In genomic region chr3:126703512-126704493, GRCh38 we compare ENCODE assay signal across 1 cellular context.
TF ChIP-seq lines count a peak whose summit lies in the region.

Gene CHCHD6, plus strand, starts transcription at chr3:126704240. Its CDS starts 73 bp downstream, at chr3:126704313.

TF ChIP-seq in HepG2, 621 proteins besides CTCF, POLR2A, EP300 and RAD21 (continued from another document and continues in another):
- TF ChIP-seq AGO1 (IDR thresholded peaks at IDR 0.05; ENCODE audit: low read depth, low read length, poor library complexity, severe bottlenecking) (no peak), GTF3A (CRISPR knock-in tag; conservative IDR thresholded peaks at IDR 0.05) (no peak), MEIS2 (CRISPR knock-in tag; IDR thresholded peaks at IDR 0.05) (no peak), SMAD1 (CRISPR knock-in tag; IDR thresholded peaks at IDR 0.05; ENCODE audit: borderline replicate concordance, low read depth) (peak; percentile 91), TEAD3 (CRISPR knock-in tag; optimal IDR thresholded peaks at IDR 0.05; ENCODE audit: borderline replicate concordance) (peak; percentile 63), ZBTB49 (CRISPR knock-in tag; IDR thresholded peaks at IDR 0.05; ENCODE audit: borderline replicate concordance) (no peak), PRMT3 (CRISPR knock-in tag; IDR thresholded peaks at IDR 0.05; ENCODE audit: borderline replicate concordance, low read depth) (no peak), TAF15 (IDR thresholded peaks at IDR 0.05; ENCODE audit: low read depth, low read length, poor library complexity, severe bottlenecking) (no peak), ARHGAP35 (CRISPR knock-in tag; IDR thresholded peaks at IDR 0.05; ENCODE audit: borderline replicate concordance) (peak; percentile 47; the same call in 1 of the 2 replicates), DR1 (CRISPR knock-in tag; IDR thresholded peaks at IDR 0.05) (no peak), ZNF468 (CRISPR knock-in tag; IDR thresholded peaks at IDR 0.05) (no peak), MBNL3 (CRISPR knock-in tag; conservative IDR thresholded peaks at IDR 0.05) (no peak), ZNF253 (CRISPR knock-in tag; IDR thresholded peaks at IDR 0.05; ENCODE audit: borderline replicate concordance) (no peak; the same call in 1 of the 2 replicates), MYNN (CRISPR knock-in tag; IDR thresholded peaks at IDR 0.05; ENCODE audit: low read depth) (no peak), TFE3 (CRISPR knock-in tag; IDR thresholded peaks at IDR 0.05) (no peak; the same call in 1 of the 2 replicates), RORA (CRISPR knock-in tag; IDR thresholded peaks at IDR 0.05) (no peak), SMC3 (IDR thresholded peaks at IDR 0.05; ENCODE audit: low read length) (no peak), SAP130 (CRISPR knock-in tag; IDR thresholded peaks at IDR 0.05; ENCODE audit: low read depth) (peak; percentile 95), ZNF230 (CRISPR knock-in tag; IDR thresholded peaks at IDR 0.05) (peak; percentile 60; the same call in 1 of the 2 replicates), FOXA3 (CRISPR knock-in tag; IDR thresholded peaks at IDR 0.05) (peak; percentile 41), ZBTB10 (CRISPR knock-in tag; IDR thresholded peaks at IDR 0.05; ENCODE audit: borderline replicate concordance) (no peak), ZNF570 (CRISPR knock-in tag; IDR thresholded peaks at IDR 0.05; ENCODE audit: borderline replicate concordance) (no peak), CBX2 (IDR thresholded peaks at IDR 0.05; ENCODE audit: low read depth, low read length) (no peak), CBX2 (CRISPR knock-in tag; IDR thresholded peaks at IDR 0.05; ENCODE audit: low read depth) (no peak), ZNF264 (CRISPR knock-in tag; IDR thresholded peaks at IDR 0.05) (no peak), ZNF326 (CRISPR knock-in tag; IDR thresholded peaks at IDR 0.05; ENCODE audit: borderline replicate concordance) (no peak), MYPOP (CRISPR knock-in tag; IDR thresholded peaks at IDR 0.05) (peak; percentile 48; the same call in 1 of the 2 replicates), ZNF572 (CRISPR knock-in tag; IDR thresholded peaks at IDR 0.05) (peak; percentile 79; the same call in 1 of the 2 replicates), ETV5 (CRISPR knock-in tag; IDR thresholded peaks at IDR 0.05; ENCODE audit: borderline replicate concordance) (0 out of 2 replicates have a peak, but pooled peaks have one; percentile 13), ZMAT5 (CRISPR knock-in tag; IDR thresholded peaks at IDR 0.05; ENCODE audit: borderline replicate concordance, low read depth) (no peak), ZNF224 (CRISPR knock-in tag; IDR thresholded peaks at IDR 0.05) (no peak), KLF11 (CRISPR knock-in tag; IDR thresholded peaks at IDR 0.05) (no peak), ZNF292 (CRISPR knock-in tag; IDR thresholded peaks at IDR 0.05; ENCODE audit: borderline replicate concordance, low read depth) (peak; percentile 61; the same call in 1 of the 2 replicates), CENPBD1 (CRISPR knock-in tag; IDR thresholded peaks at IDR 0.05; ENCODE audit: borderline replicate concordance, low read depth) (no peak), ZNF484 (CRISPR knock-in tag; IDR thresholded peaks at IDR 0.05; ENCODE audit: borderline replicate concordance, low read depth) (no peak), U2AF1 (optimal IDR thresholded peaks at IDR 0.05; ENCODE audit: low read depth, low read length) (no peak), CENPX (CRISPR knock-in tag; IDR thresholded peaks at IDR 0.05) (no peak), ZFP91 (CRISPR knock-in tag; IDR thresholded peaks at IDR 0.05; ENCODE audit: borderline replicate concordance) (peak; percentile 84), HOMEZ (CRISPR knock-in tag; IDR thresholded peaks at IDR 0.05; ENCODE audit: low read depth) (no peak), PRDM10 (CRISPR knock-in tag; IDR thresholded peaks at IDR 0.05; ENCODE audit: low read depth) (no peak), ZNF414 (CRISPR knock-in tag; IDR thresholded peaks at IDR 0.05) (0 out of 2 replicates have a peak, but pooled peaks have one; percentile 68), PHF5A (CRISPR knock-in tag; IDR thresholded peaks at IDR 0.05; ENCODE audit: low read depth, unreplicated experiment) (peak; percentile 40), ZNF788 (CRISPR knock-in tag; IDR thresholded peaks at IDR 0.05; ENCODE audit: borderline replicate concordance) (no peak; the same call in 1 of the 2 replicates), ZBTB1 (CRISPR knock-in tag; IDR thresholded peaks at IDR 0.05; ENCODE audit: borderline replicate concordance) (no peak), GMEB1 (CRISPR knock-in tag; IDR thresholded peaks at IDR 0.05; ENCODE audit: borderline replicate concordance) (peak; percentile 79; the same call in 1 of the 2 replicates), POGZ (CRISPR knock-in tag; IDR thresholded peaks at IDR 0.05) (peak; percentile 25; the same call in 1 of the 2 replicates)
